In the genomic region with DNA sequence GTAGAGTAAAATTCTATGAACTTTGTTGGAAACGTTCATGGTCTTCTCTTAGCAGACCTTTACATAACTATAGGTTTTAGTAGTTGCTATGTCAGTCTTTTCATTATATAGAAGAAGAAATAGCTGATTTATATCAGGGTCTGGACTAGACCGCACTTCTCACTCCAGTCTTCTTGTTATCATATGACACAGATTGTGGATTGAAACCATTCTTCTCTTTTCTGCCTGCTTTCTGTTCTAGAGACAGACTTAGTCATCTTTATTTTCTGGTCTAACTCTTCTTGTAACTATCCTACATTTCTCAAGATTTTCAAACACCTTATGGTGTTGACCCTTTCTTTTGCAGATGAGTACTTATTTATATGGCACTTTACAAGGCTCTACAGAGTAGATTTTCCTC, we compare ENCODE assay signal across 18 cellular contexts.
"Had no signal": no experiment of that assay in that cellular context is flagged by ENCODE, and none has a peak within 500 bp of the region (broad histone marks: within the 10 kb centered on the region; RNA-seq: fewer than 3 reads in every experiment).

No MANE protein-coding gene starts in this region.

- DNase-seq: activated CD8-positive, alpha-beta T cell treated with anti-CD3 and anti-CD28 coated beads for 36 hours; activated naive CD4-positive, alpha-beta T cell treated with anti-CD3 and anti-CD28 coated beads, Interleukin-2, amount 10 ng/mL, durations not matched to agents 7 days and 5 days; amygdala; body of pancreas; foreskin fibroblast; mesenchymal stem cell; mucosa of descending colon; naive B cell; ovary; sigmoid colon; stimulated activated CD4-positive, alpha-beta T cell treated with anti-CD3 and anti-CD28 coated beads, Interleukin-4, amount 100 ng/mL, for 24 hours; T-cell; T-helper 9 cell had no signal

- H3K4me1 Mint-ChIP-seq: stimulated activated memory B cell treated with anti-CD40 and anti-IgM and Interleukin-4, amounts not matched to agents 10 μg/mL and 1 μg/mL and 100 μg/mL, for 72 hours had no signal

- H3K27ac Mint-ChIP-seq: activated CD8-positive, alpha-beta T cell treated with anti-CD3 and anti-CD28 coated beads for 36 hours; activated naive CD4-positive, alpha-beta T cell treated with anti-CD3 and anti-CD28 coated beads, Interleukin-2, amount 10 ng/mL, durations not matched to agents 7 days and 5 days; activated T-helper 1 cell treated with anti-CD3 and anti-CD28 coated beads, Interleukin-12 subunit alpha, Interleukin-12 subunit beta, Interleukin-2, Interleukin-4 antibody, amounts not matched to agents 30 ng/mL and 10 ng/mL and 1 ng/mL, durations not matched to agents 14 hours and 24 hours and 36 hours; stimulated activated memory B cell treated with anti-CD40 and anti-IgM and Interleukin-4, amounts not matched to agents 10 μg/mL and 1 μg/mL and 100 μg/mL, for 72 hours had no signal

- H3K36me3 ChIP-seq: ovary, thoracic aorta had no signal

- H3K4me1 ChIP-seq: body of pancreas had no signal

- H3K27me3 ChIP-seq: body of pancreas, ovary, sigmoid colon had no signal

- ATAC-seq: activated CD8-positive, alpha-beta T cell treated with anti-CD3 and anti-CD28 coated beads for 36 hours; body of pancreas; mucosa of descending colon; SK-N-SH treated with all-trans-retinoic acid at 6 μM for 48 hours; stimulated activated memory B cell treated with anti-CD40 and anti-IgM and Interleukin-4, amounts not matched to agents 10 μg/mL and 1 μg/mL and 100 μg/mL, for 72 hours; T-cell had no signal

- H3K9me3 ChIP-seq: body of pancreas, mucosa of descending colon, ovary, sigmoid colon, thoracic aorta had no signal

- H3K4me3 Mint-ChIP-seq: activated CD8-positive, alpha-beta T cell treated with anti-CD3 and anti-CD28 coated beads for 36 hours; activated naive CD4-positive, alpha-beta T cell treated with anti-CD3 and anti-CD28 coated beads, Interleukin-2, amount 10 ng/mL, durations not matched to agents 7 days and 5 days; activated T-helper 1 cell treated with anti-CD3 and anti-CD28 coated beads, Interleukin-12 subunit alpha, Interleukin-12 subunit beta, Interleukin-2, Interleukin-4 antibody, amounts not matched to agents 30 ng/mL and 10 ng/mL and 1 ng/mL, durations not matched to agents 14 hours and 24 hours and 36 hours; naive B cell; stimulated activated memory B cell treated with anti-CD40 and anti-IgM and Interleukin-4, amounts not matched to agents 10 μg/mL and 1 μg/mL and 100 μg/mL, for 72 hours; T-cell had no signal

- H3K9me3 Mint-ChIP-seq: activated CD8-positive, alpha-beta T cell treated with anti-CD3 and anti-CD28 coated beads for 36 hours; activated naive CD4-positive, alpha-beta T cell treated with anti-CD3 and anti-CD28 coated beads, Interleukin-2, amount 10 ng/mL, durations not matched to agents 7 days and 5 days; activated T-helper 1 cell treated with anti-CD3 and anti-CD28 coated beads, Interleukin-12 subunit alpha, Interleukin-12 subunit beta, Interleukin-2, Interleukin-4 antibody, amounts not matched to agents 30 ng/mL and 10 ng/mL and 1 ng/mL, durations not matched to agents 14 hours and 24 hours and 36 hours; stimulated activated memory B cell treated with anti-CD40 and anti-IgM and Interleukin-4, amounts not matched to agents 10 μg/mL and 1 μg/mL and 100 μg/mL, for 72 hours; T-cell had no signal

- H3K27ac ChIP-seq: body of pancreas, ovary, sigmoid colon, thoracic aorta, VCaP had no signal

- H3K27me3 Mint-ChIP-seq: activated CD8-positive, alpha-beta T cell treated with anti-CD3 and anti-CD28 coated beads for 36 hours; activated naive CD4-positive, alpha-beta T cell treated with anti-CD3 and anti-CD28 coated beads, Interleukin-2, amount 10 ng/mL, durations not matched to agents 7 days and 5 days; naive B cell; stimulated activated memory B cell treated with anti-CD40 and anti-IgM and Interleukin-4, amounts not matched to agents 10 μg/mL and 1 μg/mL and 100 μg/mL, for 72 hours; T-cell had no signal

- H3K4me3 ChIP-seq: body of pancreas, mucosa of descending colon, ovary, sigmoid colon, thoracic aorta had no signal
